Comparison of ENCODE assay signal across 27 cellular contexts in genomic region chr19:32916969-32917611, GRCh38. TPM values are rescaled to one million over a fixed set of nuclear protein-coding genes. Genes with fewer than 3 reads are reported as not detected.
A peak's percentile ranks its signal among the peaks of the same experiment; 100 is the strongest.
DNase-seq lines count a peak whose midpoint lies in the region; ATAC-seq and TF ChIP-seq lines count a peak whose summit lies in the region.
"Had no signal": no experiment of that assay in that cellular context is flagged by ENCODE, and none has a peak within 500 bp of the region (broad histone marks: within the 10 kb centered on the region; RNA-seq: fewer than 3 reads in every experiment).

No MANE protein-coding gene starts in this region.

- H3K27me3 ChIP-seq in Loucy (ENCODE audit: insufficient read depth, low read length, poor library complexity, severe bottlenecking) (no peaks in the 10 kb centered on the region), endodermal cell (ENCODE audit: control insufficient read depth, insufficient read depth, low read length, poor library complexity, severe bottlenecking) (no peaks in the 10 kb centered on the region)
- H3K27me3 ChIP-seq: BE2C, dorsolateral prefrontal cortex, ovary, suprapubic skin had no signal

- DNase-seq in activated CD4-positive, alpha-beta T cell treated with anti-CD3 and anti-CD28 coated beads, Interleukin-2, amount 10 ng/mL, durations not matched to agents 7 days and 5 days: no peak
- no peak for DNase-seq in activated CD4-positive, alpha-beta T cell treated with anti-CD3 and anti-CD28 coated beads, Interleukin-2, amount 10 ng/mL, durations not matched to agents 24 days and 14 days
- DNase-seq in endodermal cell (no peak), osteocyte (ENCODE audit: extremely low spot score, unreplicated experiment) (peak; percentile 56), NCI-H1092 treated with DMSO at 0.1 percent for 48 hours (lab: John Stamatoyannopoulos, UW) (no peak), EL (no peak)
- DNase-seq: activated CD4-positive, alpha-beta T cell treated with anti-CD3 and anti-CD28 coated beads, Interleukin-2, amount 50 U/mL, for 1 hour; activated naive CD8-positive, alpha-beta T cell treated with anti-CD3 and anti-CD28 coated beads for 36 hours; BE2C; central memory CD4-positive, alpha-beta T cell; COR-L47; DND-41; dorsolateral prefrontal cortex; KG1; NCI-H187; ovary; stimulated activated CD4-positive, alpha-beta T cell treated with anti-CD3 and anti-CD28 coated beads, Interleukin-4, amount 100 ng/mL, for 1 hour; stimulated activated naive B cell treated with anti-CD40 and anti-IgM and Interleukin-4, amounts not matched to agents 10 μg/mL and 1 μg/mL and 100 μg/mL, for 72 hours had no signal

- intact Hi-C loops in activated CD4-positive, alpha-beta T cell treated with anti-CD3 and anti-CD28 coated beads, Interleukin-2, amount 10 ng/mL, durations not matched to agents 24 days and 14 days (cut with micrococcal nuclease): no loop called here

- no peaks in the 10 kb centered on the region for H3K9me2 ChIP-seq in Loucy (replicated peaks; ENCODE audit: low read depth, low read length)

- H3K27me3 Mint-ChIP-seq in activated CD4-positive, alpha-beta T cell treated with anti-CD3 and anti-CD28 coated beads, Interleukin-2, amount 10 ng/mL, durations not matched to agents 7 days and 5 days: no peaks in the 10 kb centered on the region
- H3K27me3 Mint-ChIP-seq in activated CD4-positive, alpha-beta T cell treated with anti-CD3 and anti-CD28 coated beads, Interleukin-2, amount 10 ng/mL, durations not matched to agents 24 days and 14 days: no peaks in the 10 kb centered on the region
- H3K27me3 Mint-ChIP-seq in endodermal cell (ENCODE audit: insufficient read depth) (no peaks in the 10 kb centered on the region), osteocyte (ENCODE audit: unreplicated experiment) (no peaks in the 10 kb centered on the region)
- H3K27me3 Mint-ChIP-seq: activated naive CD8-positive, alpha-beta T cell treated with anti-CD3 and anti-CD28 coated beads for 36 hours; natural killer cell treated with Interleukin-12 subunit alpha and Interleukin-12 subunit beta and Interleukin-15 and Interleukin-18, amount 100 ng/mL, for 72 hours; stimulated activated naive B cell treated with anti-CD40 and anti-IgM and Interleukin-4, amounts not matched to agents 10 μg/mL and 1 μg/mL and 100 μg/mL, for 72 hours had no signal

- no peak for ATAC-seq in HG02642 (IDR thresholded peaks at IDR 0.05; ENCODE audit: poor library complexity, unreplicated experiment)
- ATAC-seq: natural killer cell treated with Interleukin-12 subunit alpha and Interleukin-12 subunit beta and Interleukin-15 and Interleukin-18, amount 100 ng/mL, for 72 hours; stimulated activated naive B cell treated with anti-CD40 and anti-IgM and Interleukin-4, amounts not matched to agents 10 μg/mL and 1 μg/mL and 100 μg/mL, for 72 hours had no signal

- H3K4me3 ChIP-seq in Loucy (ENCODE audit: low read length, poor library complexity, severe bottlenecking) (no peak overlapping the region), endodermal cell (ENCODE audit: low read length) (no peak overlapping the region)
- H3K4me3 ChIP-seq: dorsolateral prefrontal cortex, ovary, SK-N-MC, suprapubic skin had no signal

- H3K36me3 ChIP-seq in Loucy (ENCODE audit: insufficient read depth, low read length) (no peaks in the 10 kb centered on the region), endodermal cell (ENCODE audit: control insufficient read depth, insufficient read depth, low read length) (peaks cover 19% of the 10 kb centered on the region)
- H3K36me3 ChIP-seq: BE2C, ovary had no signal

- H3K4me1 ChIP-seq in Loucy (ENCODE audit: insufficient read depth, low read length, poor library complexity, severe bottlenecking) (peaks cover 6% of the 10 kb centered on the region), endodermal cell (ENCODE audit: control insufficient read depth, insufficient read depth, low read length) (no peaks in the 10 kb centered on the region)
- H3K4me1 ChIP-seq: BE2C, suprapubic skin had no signal

- no peaks in the 10 kb centered on the region for H4K20me1 ChIP-seq in Loucy (ENCODE audit: insufficient read depth, low read length, poor library complexity, severe bottlenecking)

- peaks cover 7% of the 10 kb centered on the region for H3K4me1 Mint-ChIP-seq in activated CD4-positive, alpha-beta T cell treated with anti-CD3 and anti-CD28 coated beads, Interleukin-2, amount 10 ng/mL, durations not matched to agents 7 days and 5 days
- peaks cover 10% of the 10 kb centered on the region for H3K4me1 Mint-ChIP-seq in activated CD4-positive, alpha-beta T cell treated with anti-CD3 and anti-CD28 coated beads, Interleukin-2, amount 10 ng/mL, durations not matched to agents 24 days and 14 days
- no peaks in the 10 kb centered on the region for H3K4me1 Mint-ChIP-seq in endodermal cell
- H3K4me1 Mint-ChIP-seq in osteocyte (ENCODE audit: unreplicated experiment): no peaks in the 10 kb centered on the region
- H3K4me1 Mint-ChIP-seq: stimulated activated naive B cell treated with anti-CD40 and anti-IgM and Interleukin-4, amounts not matched to agents 10 μg/mL and 1 μg/mL and 100 μg/mL, for 72 hours had no signal

- no peaks in the 10 kb centered on the region for H3K9me3 ChIP-seq in Loucy (ENCODE audit: insufficient read depth, low read depth, low read length)
- H3K9me3 ChIP-seq in endodermal cell (ENCODE audit: control insufficient read depth, low read length): no peaks in the 10 kb centered on the region
- H3K9me3 ChIP-seq: BE2C, ovary, suprapubic skin had no signal

- POLR2A ChIA-PET in activated CD4-positive, alpha-beta T cell treated with anti-CD3 and anti-CD28 coated beads, Interleukin-2, amount 10 ng/mL, durations not matched to agents 7 days and 5 days (lab: Charles Lee): no interaction called here

- peak overlapping the region; percentile 71; the same call in 1 of the 2 replicates for H2AFZ ChIP-seq in Loucy (ENCODE audit: low read length)

- H3K27ac Mint-ChIP-seq in activated CD4-positive, alpha-beta T cell treated with anti-CD3 and anti-CD28 coated beads, Interleukin-2, amount 10 ng/mL, durations not matched to agents 7 days and 5 days: peak overlapping the region; percentile 57
- no peak overlapping the region for H3K27ac Mint-ChIP-seq in activated CD4-positive, alpha-beta T cell treated with anti-CD3 and anti-CD28 coated beads, Interleukin-2, amount 10 ng/mL, durations not matched to agents 24 days and 14 days
- H3K27ac Mint-ChIP-seq in endodermal cell (peak overlapping the region; percentile 30), osteocyte (ENCODE audit: unreplicated experiment) (no peak overlapping the region)
- H3K27ac Mint-ChIP-seq: activated naive CD8-positive, alpha-beta T cell treated with anti-CD3 and anti-CD28 coated beads for 36 hours; activated T-helper 2 cell treated with anti-CD3 and anti-CD28 coated beads, Interferon-gamma antibody, Interleukin-2, Interleukin-4, amounts not matched to agents 10 μg/mL and 5 μg/mL and 100 μg/mL, durations not matched to agents 14 hours and 24 hours and 36 hours; natural killer cell treated with Interleukin-12 subunit alpha and Interleukin-12 subunit beta and Interleukin-15 and Interleukin-18, amount 100 ng/mL, for 72 hours; stimulated activated naive B cell treated with anti-CD40 and anti-IgM and Interleukin-4, amounts not matched to agents 10 μg/mL and 1 μg/mL and 100 μg/mL, for 72 hours had no signal

- H3K9me3 Mint-ChIP-seq in activated CD4-positive, alpha-beta T cell treated with anti-CD3 and anti-CD28 coated beads, Interleukin-2, amount 10 ng/mL, durations not matched to agents 7 days and 5 days: no peaks in the 10 kb centered on the region
- no peaks in the 10 kb centered on the region for H3K9me3 Mint-ChIP-seq in activated CD4-positive, alpha-beta T cell treated with anti-CD3 and anti-CD28 coated beads, Interleukin-2, amount 10 ng/mL, durations not matched to agents 24 days and 14 days
- H3K9me3 Mint-ChIP-seq in endodermal cell (no peaks in the 10 kb centered on the region), osteocyte (ENCODE audit: unreplicated experiment) (no peaks in the 10 kb centered on the region)
- H3K9me3 Mint-ChIP-seq: activated naive CD8-positive, alpha-beta T cell treated with anti-CD3 and anti-CD28 coated beads for 36 hours; activated T-helper 2 cell treated with anti-CD3 and anti-CD28 coated beads, Interferon-gamma antibody, Interleukin-2, Interleukin-4, amounts not matched to agents 10 μg/mL and 5 μg/mL and 100 μg/mL, durations not matched to agents 14 hours and 24 hours and 36 hours; natural killer cell treated with Interleukin-12 subunit alpha and Interleukin-12 subunit beta and Interleukin-15 and Interleukin-18, amount 100 ng/mL, for 72 hours; stimulated activated naive B cell treated with anti-CD40 and anti-IgM and Interleukin-4, amounts not matched to agents 10 μg/mL and 1 μg/mL and 100 μg/mL, for 72 hours had no signal

- H3K4me3 Mint-ChIP-seq in activated CD4-positive, alpha-beta T cell treated with anti-CD3 and anti-CD28 coated beads, Interleukin-2, amount 10 ng/mL, durations not matched to agents 7 days and 5 days: no peak overlapping the region
- no peak overlapping the region for H3K4me3 Mint-ChIP-seq in activated CD4-positive, alpha-beta T cell treated with anti-CD3 and anti-CD28 coated beads, Interleukin-2, amount 10 ng/mL, durations not matched to agents 24 days and 14 days
- H3K4me3 Mint-ChIP-seq in endodermal cell (no peak overlapping the region), osteocyte (ENCODE audit: unreplicated experiment) (no peak overlapping the region)
- H3K4me3 Mint-ChIP-seq: activated naive CD8-positive, alpha-beta T cell treated with anti-CD3 and anti-CD28 coated beads for 36 hours; natural killer cell treated with Interleukin-12 subunit alpha and Interleukin-12 subunit beta and Interleukin-15 and Interleukin-18, amount 100 ng/mL, for 72 hours; stimulated activated naive B cell treated with anti-CD40 and anti-IgM and Interleukin-4, amounts not matched to agents 10 μg/mL and 1 μg/mL and 100 μg/mL, for 72 hours had no signal

- H3F3A ChIP-seq in Loucy (ENCODE audit: low read depth): no peaks in the 10 kb centered on the region

- no peak overlapping the region for H3K27ac ChIP-seq in endodermal cell (ENCODE audit: low read depth, low read length)
- H3K27ac ChIP-seq: dorsolateral prefrontal cortex, epithelial cell of prostate, ovary, SK-N-MC, suprapubic skin, VCaP had no signal

- peaks cover 9% of the 10 kb centered on the region for H3K36me3 Mint-ChIP-seq in activated CD4-positive, alpha-beta T cell treated with anti-CD3 and anti-CD28 coated beads, Interleukin-2, amount 10 ng/mL, durations not matched to agents 7 days and 5 days (ENCODE audit: low read depth)
- H3K36me3 Mint-ChIP-seq in activated CD4-positive, alpha-beta T cell treated with anti-CD3 and anti-CD28 coated beads, Interleukin-2, amount 10 ng/mL, durations not matched to agents 24 days and 14 days (ENCODE audit: low read depth): peaks cover 3% of the 10 kb centered on the region
- H3K36me3 Mint-ChIP-seq in endodermal cell (ENCODE audit: low read depth) (peaks cover 38% of the 10 kb centered on the region), osteocyte (ENCODE audit: unreplicated experiment) (peaks cover 20% of the 10 kb centered on the region)

- TF ChIP-seq CTCF in Loucy (conservative IDR thresholded peaks at IDR 0.05; ENCODE audit: low read length) (no peak), endodermal cell (conservative IDR thresholded peaks at IDR 0.05) (no peak), osteocyte (IDR thresholded peaks at IDR 0.05) (no peak)

- CTCF ChIA-PET in activated CD4-positive, alpha-beta T cell treated with anti-CD3 and anti-CD28 coated beads, Interleukin-2, amount 10 ng/mL, durations not matched to agents 7 days and 5 days (lab: Charles Lee): no interaction called here

- H3K9ac ChIP-seq in Loucy (ENCODE audit: low read depth, low read length, poor library complexity, severe bottlenecking): no peak overlapping the region
- H3K9ac ChIP-seq in endodermal cell (ENCODE audit: extremely low read depth, low read length, poor library complexity, severe bottlenecking): no peak overlapping the region

- H3K4me2 ChIP-seq in Loucy (ENCODE audit: low read depth, low read length, poor library complexity, severe bottlenecking): no peak overlapping the region

- 68 to 88% methylated on average over 3 to 4 of the region's 4 CpGs for WGBS in endodermal cell (ENCODE audit: insufficient coverage in 1 of 2, insufficient read length in 1 of 2), 2 experiments

- H3K79me2 ChIP-seq in Loucy (ENCODE audit: insufficient read depth, low read length): no peaks in the 10 kb centered on the region

RNA-seq across cellular contexts. Expression of gene SLC7A9, which starts 47.5 kb away (rescaled TPM):
- total RNA-seq in activated CD4-positive, alpha-beta T cell treated with anti-CD3 and anti-CD28 coated beads, Interleukin-2, amount 10 ng/mL, durations not matched to agents 7 days and 5 days: under 1 TPM; 0.27 to 0.45 TPM
- 0.12 TPM in 1 of 2 replicates, not detected in the other for total RNA-seq in activated CD4-positive, alpha-beta T cell treated with anti-CD3 and anti-CD28 coated beads, Interleukin-2, amount 10 ng/mL, durations not matched to agents 24 days and 14 days
- total RNA-seq in endodermal cell: under 1 TPM in 1 of 2 donors, not detected in 1; 0.18 TPM
- polyA plus RNA-seq in endodermal cell (2013, experiment 1 of 2): 0.32 TPM
- polyA plus RNA-seq in endodermal cell (2013, experiment 2 of 2): not detected
- 0.37 and 0.78 TPM in 2 replicates for total RNA-seq in osteocyte
- total RNA-seq: activated naive CD8-positive, alpha-beta T cell treated with anti-CD3 and anti-CD28 coated beads for 36 hours; fibroblast of villous mesenchyme had no signal

RNA-seq across cellular contexts. Expression of gene CEP89, which starts 54.7 kb away (rescaled TPM):
- total RNA-seq in activated CD4-positive, alpha-beta T cell treated with anti-CD3 and anti-CD28 coated beads, Interleukin-2, amount 10 ng/mL, durations not matched to agents 7 days and 5 days: 10 to 100 TPM; 18.7 to 25.9 TPM
- total RNA-seq in activated CD4-positive, alpha-beta T cell treated with anti-CD3 and anti-CD28 coated beads, Interleukin-2, amount 10 ng/mL, durations not matched to agents 24 days and 14 days: 16.9 and 17.6 TPM in 2 replicates
- total RNA-seq in endodermal cell (10 to 100 TPM; 35.6 to 40.4 TPM), osteocyte (32.9 and 38.6 TPM in 2 replicates)
- polyA plus RNA-seq in endodermal cell (2013, experiment 1 of 2): 25.6 TPM
- 26.5 TPM for polyA plus RNA-seq in endodermal cell (2013, experiment 2 of 2)

RNA-seq across cellular contexts. Expression of gene FAAP24, which starts 55.0 kb away (rescaled TPM):
- total RNA-seq in activated CD4-positive, alpha-beta T cell treated with anti-CD3 and anti-CD28 coated beads, Interleukin-2, amount 10 ng/mL, durations not matched to agents 7 days and 5 days: 1 to 10 TPM; 7.3 to 8.3 TPM
- 10.0 and 10.1 TPM in 2 replicates for total RNA-seq in activated CD4-positive, alpha-beta T cell treated with anti-CD3 and anti-CD28 coated beads, Interleukin-2, amount 10 ng/mL, durations not matched to agents 24 days and 14 days
- total RNA-seq in endodermal cell (1 to 10 TPM; 4.6 to 5.4 TPM), osteocyte (4.1 and 5.5 TPM in 2 replicates)
- 3.8 TPM for polyA plus RNA-seq in endodermal cell (2013, experiment 1 of 2)
- polyA plus RNA-seq in endodermal cell (2013, experiment 2 of 2): 5.6 TPM

Comparison
In these comparisons a context has a peak if more than half of its experiments do, and no peak if none do; other contexts are left out.
1. H3K27ac Mint-ChIP-seq: peak in activated CD4-positive, alpha-beta T cell treated with anti-CD3 and anti-CD28 coated beads, Interleukin-2, amount 10 ng/mL, durations not matched to agents 7 days and 5 days (single experiment) and endodermal cell (single experiment); none in activated CD4-positive, alpha-beta T cell treated with anti-CD3 and anti-CD28 coated beads, Interleukin-2, amount 10 ng/mL, durations not matched to agents 24 days and 14 days (single experiment) and osteocyte (single experiment).